Comparison of ENCODE assay signal across 1 cellular context in genomic region chr1:6614953-6615785, GRCh38.
A peak's percentile ranks its signal among the peaks of the same experiment; 100 is the strongest.
TF ChIP-seq lines count a peak whose summit lies in the region.

No MANE protein-coding gene starts in this region.

TF ChIP-seq in HEK293, 187 proteins besides CTCF, POLR2A, EP300 and RAD21 (continued from another document):
- TF ChIP-seq PATZ1 (tag by site-specific recombination; IDR thresholded peaks at IDR 0.05), result peak; percentile 58; the same call in 1 of the 2 replicates
- TF ChIP-seq ZNF580 (tag by site-specific recombination; IDR thresholded peaks at IDR 0.05), result no peak
- TF ChIP-seq ZNF433 (tag by site-specific recombination; IDR thresholded peaks at IDR 0.05; ENCODE audit: low read depth), result no peak
- 0 out of 2 replicates have a peak, but pooled peaks have one; percentile 31 for TF ChIP-seq ZBTB7A (tag by site-specific recombination; IDR thresholded peaks at IDR 0.05; ENCODE audit: low read depth)
- TF ChIP-seq HOXC10 (CRISPR knock-in tag; IDR thresholded peaks at IDR 0.05), result no peak
- TF ChIP-seq ZNF473 (tag by site-specific recombination; IDR thresholded peaks at IDR 0.05), result no peak
- no peak for TF ChIP-seq TSHZ1 (tag by site-specific recombination; IDR thresholded peaks at IDR 0.05; ENCODE audit: borderline replicate concordance)
- peak; percentile 67 for TF ChIP-seq GLIS2 (tag by site-specific recombination; IDR thresholded peaks at IDR 0.05)
- TF ChIP-seq SP2 (tag by site-specific recombination; IDR thresholded peaks at IDR 0.05), result peak; percentile 19; the same call in 1 of the 2 replicates
- TF ChIP-seq ZBTB20 (tag by site-specific recombination; IDR thresholded peaks at IDR 0.05), result peak; percentile 30; the same call in 1 of the 2 replicates
- TF ChIP-seq ZNF664 (tag by site-specific recombination; IDR thresholded peaks at IDR 0.05), result no peak
- no peak for TF ChIP-seq ZNF549 (tag by site-specific recombination; IDR thresholded peaks at IDR 0.05)
- 0 out of 2 replicates have a peak, but pooled peaks have one; percentile 30 for TF ChIP-seq KLF16 (tag by site-specific recombination; IDR thresholded peaks at IDR 0.05)
- no peak for TF ChIP-seq ZNF24 (tag by site-specific recombination; IDR thresholded peaks at IDR 0.05)
- no peak for TF ChIP-seq REPIN1 (tag by site-specific recombination; IDR thresholded peaks at IDR 0.05; ENCODE audit: low read depth)
- no peak for TF ChIP-seq ZFP69B (tag by site-specific recombination; IDR thresholded peaks at IDR 0.05)
- TF ChIP-seq ZFHX2 (tag by site-specific recombination; conservative IDR thresholded peaks at IDR 0.05), result peak; percentile 77
- no peak for TF ChIP-seq OSR2 (tag by site-specific recombination; IDR thresholded peaks at IDR 0.05)
- no peak for TF ChIP-seq ZNF692 (tag by site-specific recombination; IDR thresholded peaks at IDR 0.05)
- TF ChIP-seq KLF9 (tag by site-specific recombination; IDR thresholded peaks at IDR 0.05; ENCODE audit: low read depth), result no peak
- TF ChIP-seq ZBTB21 (tag by site-specific recombination; IDR thresholded peaks at IDR 0.05), result no peak
- no peak for TF ChIP-seq ZNF280D (tag by site-specific recombination; IDR thresholded peaks at IDR 0.05)
- no peak for TF ChIP-seq MEIS1 (CRISPR knock-in tag; IDR thresholded peaks at IDR 0.05; ENCODE audit: borderline replicate concordance)
- 0 out of 2 replicates have a peak, but pooled peaks have one; percentile 36 for TF ChIP-seq ZNF335 (tag by site-specific recombination; conservative IDR thresholded peaks at IDR 0.05)
- TF ChIP-seq ZNF521 (tag by site-specific recombination; IDR thresholded peaks at IDR 0.05), result no peak
- TF ChIP-seq ZSCAN23 (tag by site-specific recombination; IDR thresholded peaks at IDR 0.05), result no peak
- peak; percentile 23; the same call in 1 of the 2 replicates for TF ChIP-seq ZEB2 (tag by site-specific recombination; IDR thresholded peaks at IDR 0.05)
- TF ChIP-seq KLF7 (tag by site-specific recombination; IDR thresholded peaks at IDR 0.05; ENCODE audit: borderline replicate concordance), result no peak
- no peak for TF ChIP-seq IKZF3 (tag by site-specific recombination; IDR thresholded peaks at IDR 0.05)
- TF ChIP-seq ZNF248 (tag by site-specific recombination; IDR thresholded peaks at IDR 0.05), result no peak
- no peak for TF ChIP-seq ZBTB1 (tag by site-specific recombination; IDR thresholded peaks at IDR 0.05)
- 0 out of 2 replicates have a peak, but pooled peaks have one; percentile 18 for TF ChIP-seq ZBTB10 (tag by site-specific recombination; IDR thresholded peaks at IDR 0.05)
- peak; percentile 19; the same call in 1 of the 2 replicates for TF ChIP-seq SP3 (tag by site-specific recombination; IDR thresholded peaks at IDR 0.05)
- no peak for TF ChIP-seq ZNF146 (tag by site-specific recombination; IDR thresholded peaks at IDR 0.05)
- TF ChIP-seq ZNF155 (tag by site-specific recombination; IDR thresholded peaks at IDR 0.05), result no peak
